Comparison of ENCODE assay signal across 1 cellular context in genomic region chr5:115962565-115963402, GRCh38.
TF ChIP-seq lines count a peak whose summit lies in the region.

No MANE protein-coding gene starts in this region.

TF ChIP-seq in HepG2, 621 proteins besides CTCF, POLR2A, EP300 and RAD21 (continues in another document):
- TF ChIP-seq ZNF232 (CRISPR knock-in tag; IDR thresholded peaks at IDR 0.05; ENCODE audit: borderline replicate concordance) (0 out of 2 replicates have a peak, but pooled peaks have one; percentile 39), RNF219 (CRISPR knock-in tag; IDR thresholded peaks at IDR 0.05) (no peak), ZBTB44 (CRISPR knock-in tag; IDR thresholded peaks at IDR 0.05) (no peak), EZH2 (conservative IDR thresholded peaks at IDR 0.05; ENCODE audit: low read depth, low read length) (0 out of 2 replicates have a peak, but pooled peaks have one; percentile 66), ZNF672 (CRISPR knock-in tag; IDR thresholded peaks at IDR 0.05) (0 out of 2 replicates have a peak, but pooled peaks have one; percentile 78), MYC (CRISPR knock-in tag; IDR thresholded peaks at IDR 0.05; ENCODE audit: borderline replicate concordance) (peak; percentile 37; the same call in 1 of the 2 replicates), NRL (CRISPR knock-in tag; IDR thresholded peaks at IDR 0.05; ENCODE audit: borderline replicate concordance) (peak; percentile 56; the same call in 1 of the 2 replicates), MTA1 (CRISPR knock-in tag; IDR thresholded peaks at IDR 0.05; ENCODE audit: borderline replicate concordance) (peak; percentile 17; the same call in 1 of the 2 replicates), GATAD2A (CRISPR knock-in tag; IDR thresholded peaks at IDR 0.05) (no peak), ZNF407 (CRISPR knock-in tag; IDR thresholded peaks at IDR 0.05; ENCODE audit: not compliant biosample characterization) (peak; percentile 77), RERE (CRISPR knock-in tag; IDR thresholded peaks at IDR 0.05; ENCODE audit: low read depth) (no peak), ETV5 (CRISPR knock-in tag; IDR thresholded peaks at IDR 0.05; ENCODE audit: borderline replicate concordance) (peak; percentile 32; the same call in 1 of the 2 replicates), MAX (IDR thresholded peaks at IDR 0.05) (peak; percentile 72), PITX1 (CRISPR knock-in tag; IDR thresholded peaks at IDR 0.05) (peak; percentile 28; the same call in 1 of the 2 replicates), SNAPC5 (CRISPR knock-in tag; IDR thresholded peaks at IDR 0.05; ENCODE audit: borderline replicate concordance) (no peak), ZNF329 (CRISPR knock-in tag; IDR thresholded peaks at IDR 0.05; ENCODE audit: low read depth) (no peak), POGK (CRISPR knock-in tag; conservative IDR thresholded peaks at IDR 0.05) (no peak), ZNF563 (CRISPR knock-in tag; IDR thresholded peaks at IDR 0.05) (peak; percentile 61; the same call in 1 of the 2 replicates), ZNF292 (CRISPR knock-in tag; IDR thresholded peaks at IDR 0.05; ENCODE audit: borderline replicate concordance, low read depth) (0 out of 2 replicates have a peak, but pooled peaks have one; percentile 33), ZNF20 (CRISPR knock-in tag; IDR thresholded peaks at IDR 0.05) (no peak), MBNL3 (CRISPR knock-in tag; conservative IDR thresholded peaks at IDR 0.05) (no peak), GABPA (IDR thresholded peaks at IDR 0.05; ENCODE audit: low read depth, low read length) (peak; percentile 21; the same call in 1 of the 2 replicates), GABPA (CRISPR knock-in tag; IDR thresholded peaks at IDR 0.05; ENCODE audit: low read depth) (no peak), ZNF749 (CRISPR knock-in tag; IDR thresholded peaks at IDR 0.05; ENCODE audit: borderline replicate concordance) (no peak), ZNF574 (CRISPR knock-in tag; IDR thresholded peaks at IDR 0.05) (0 out of 2 replicates have a peak, but pooled peaks have one; percentile 28), SMYD3 (CRISPR knock-in tag; IDR thresholded peaks at IDR 0.05) (no peak)
